ENCODE assay signal across 1 cellular context in genomic region chr1:167524651-167525050, GRCh38.
TF ChIP-seq lines count a peak whose summit lies in the region.

No MANE protein-coding gene starts in this region.

TF ChIP-seq in K562, 482 proteins besides CTCF, POLR2A, EP300 and RAD21 (continued from another document and continues in another):
- TF ChIP-seq ELK1 (CRISPR knock-in tag; IDR thresholded peaks at IDR 0.05) (no peak), CREB3L1 (IDR thresholded peaks at IDR 0.05; ENCODE audit: borderline replicate concordance, low read depth) (peak; percentile 91), CBFA2T3 (IDR thresholded peaks at IDR 0.05) (peak; percentile 33; the same call in 1 of the 2 replicates), MEF2A (IDR thresholded peaks at IDR 0.05; ENCODE audit: control insufficient read depth, low read depth, low read length) (no peak), THAP12 (CRISPR knock-in tag; IDR thresholded peaks at IDR 0.05) (no peak), TEAD4 (IDR thresholded peaks at IDR 0.05; ENCODE audit: low read length) (0 out of 2 replicates have a peak, but pooled peaks have one; percentile 7), TEAD4 (CRISPR knock-in tag; IDR thresholded peaks at IDR 0.05; ENCODE audit: borderline replicate concordance) (no peak), ZHX1 (conservative IDR thresholded peaks at IDR 0.05; ENCODE audit: low read length) (no peak), CHAMP1 (IDR thresholded peaks at IDR 0.05) (0 out of 2 replicates have a peak, but pooled peaks have one; percentile 8), CGGBP1 (CRISPR knock-in tag; IDR thresholded peaks at IDR 0.05) (no peak), MCM3 (IDR thresholded peaks at IDR 0.05) (no peak), ZNF134 (CRISPR knock-in tag; conservative IDR thresholded peaks at IDR 0.05) (no peak), THAP7 (CRISPR knock-in tag; IDR thresholded peaks at IDR 0.05) (no peak), TSHZ1 (CRISPR knock-in tag; IDR thresholded peaks at IDR 0.05) (no peak), MYC (IDR thresholded peaks at IDR 0.05; ENCODE audit: low read depth, low read length) (peak; percentile 99), MYC (CRISPR knock-in tag; IDR thresholded peaks at IDR 0.05; ENCODE audit: borderline replicate concordance, low read depth) (no peak), CXXC5 (CRISPR knock-in tag; IDR thresholded peaks at IDR 0.05) (peak; percentile 74), ATF3 (IDR thresholded peaks at IDR 0.05) (peak; percentile 94), ATF3 (CRISPR knock-in tag; conservative IDR thresholded peaks at IDR 0.05) (0 out of 2 replicates have a peak, but pooled peaks have one; percentile 62), BCOR (IDR thresholded peaks at IDR 0.05) (no peak), ZNF311 (CRISPR knock-in tag; IDR thresholded peaks at IDR 0.05) (no peak), ZNF668 (CRISPR knock-in tag; IDR thresholded peaks at IDR 0.05) (0 out of 2 replicates have a peak, but pooled peaks have one; percentile 16), THRB (CRISPR knock-in tag; conservative IDR thresholded peaks at IDR 0.05) (no peak), HNRNPLL (IDR thresholded peaks at IDR 0.05; ENCODE audit: low read depth, low read length, poor library complexity, severe bottlenecking) (no peak), ZNF76 (CRISPR knock-in tag; IDR thresholded peaks at IDR 0.05; ENCODE audit: borderline replicate concordance) (no peak), BRF1 (IDR thresholded peaks at IDR 0.05; ENCODE audit: borderline replicate concordance, extremely low read depth, insufficient read length) (no peak), BRCA1 (IDR thresholded peaks at IDR 0.05) (no peak), BRCA1 (CRISPR knock-in tag; IDR thresholded peaks at IDR 0.05) (no peak), ZNF274 (IDR thresholded peaks at IDR 0.05; ENCODE audit: borderline replicate concordance, low read depth, low read length) (no peak), IFI16 (CRISPR knock-in tag; IDR thresholded peaks at IDR 0.05) (no peak), JUNB (CRISPR knock-in tag; conservative IDR thresholded peaks at IDR 0.05) (no peak), CBX8 (IDR thresholded peaks at IDR 0.05; ENCODE audit: borderline replicate concordance, extremely low read depth, low read depth, low read length, poor library complexity, severe bottlenecking) (no peak), ZNF398 (CRISPR knock-in tag; IDR thresholded peaks at IDR 0.05) (no peak), ETS1 (conservative IDR thresholded peaks at IDR 0.05; ENCODE audit: control insufficient read depth, low read depth, low read length) (no peak), NFATC3 (IDR thresholded peaks at IDR 0.05) (no peak), GATAD2B (IDR thresholded peaks at IDR 0.05; ENCODE audit: borderline replicate concordance) (no peak), JUN (IDR thresholded peaks at IDR 0.05; ENCODE audit: borderline replicate concordance, low read depth, low read length) (peak; percentile 84), JUN (CRISPR knock-in tag; IDR thresholded peaks at IDR 0.05; ENCODE audit: borderline replicate concordance) (no peak), ZNF431 (CRISPR knock-in tag; IDR thresholded peaks at IDR 0.05) (no peak), SP1 (CRISPR knock-in tag; IDR thresholded peaks at IDR 0.05) (no peak), ZNF121 (CRISPR knock-in tag; conservative IDR thresholded peaks at IDR 0.05) (no peak), ZKSCAN3 (CRISPR knock-in tag; IDR thresholded peaks at IDR 0.05) (no peak)
